ENCODE assay signal across 25 cellular contexts in genomic region chr5:88897748-88898147, GRCh38.
"Had no signal": no experiment of that assay in that cellular context is flagged by ENCODE, and none has a peak within 500 bp of the region (broad histone marks: within the 10 kb centered on the region; RNA-seq: fewer than 3 reads in every experiment).

No MANE protein-coding gene starts in this region.

- H3K4me3 Mint-ChIP-seq: mesothelial cell of epicardium; natural killer cell treated with Interleukin-12 subunit alpha and Interleukin-12 subunit beta and Interleukin-15 and Interleukin-18, amount 100 ng/mL, for 72 hours; stimulated activated memory B cell treated with anti-CD40 and anti-IgM and Interleukin-4, amounts not matched to agents 10 μg/mL and 1 μg/mL and 100 μg/mL, for 72 hours; type B pancreatic cell had no signal

- ATAC-seq: heart left ventricle; left cardiac atrium; left lung; mucosa of descending colon; natural killer cell treated with Interleukin-12 subunit alpha and Interleukin-12 subunit beta and Interleukin-15 and Interleukin-18, amount 100 ng/mL, for 72 hours; right cardiac atrium; stimulated activated memory B cell treated with anti-CD40 and anti-IgM and Interleukin-4, amounts not matched to agents 10 μg/mL and 1 μg/mL and 100 μg/mL, for 72 hours; stimulated activated naive CD8-positive, alpha-beta T cell treated with anti-CD3 and anti-CD28 coated beads, Interleukin-15, Interleukin-2, amounts not matched to agents 100 U/mL and 50 U/mL, for 24 hours had no signal

- DNase-seq: dermis blood vessel endothelial cell; effector memory CD4-positive, alpha-beta T cell; erythroblast; heart left ventricle; hippocampal formation; left cardiac atrium; left lung; mesenchymal stem cell; mucosa of descending colon; naive B cell; nucleus accumbens; right cardiac atrium; sigmoid colon; spleen; stimulated activated CD4-positive, alpha-beta T cell treated with anti-CD3 and anti-CD28 coated beads, Interleukin-4, amount 100 ng/mL, for 4 hours; stimulated activated naive CD8-positive, alpha-beta T cell treated with anti-CD3 and anti-CD28 coated beads, Interleukin-15, Interleukin-2, amounts not matched to agents 100 U/mL and 50 U/mL, for 24 hours; substantia nigra; testis; tibial artery had no signal

- H3K4me1 Mint-ChIP-seq: mesothelial cell of epicardium had no signal

- H3K27ac ChIP-seq: heart left ventricle, left lung, prostate gland, sigmoid colon, skin epidermis, spleen, testis, tibial artery had no signal

- H3K27me3 Mint-ChIP-seq: naive B cell; natural killer cell treated with Interleukin-12 subunit alpha and Interleukin-12 subunit beta and Interleukin-15 and Interleukin-18, amount 100 ng/mL, for 72 hours; stimulated activated memory B cell treated with anti-CD40 and anti-IgM and Interleukin-4, amounts not matched to agents 10 μg/mL and 1 μg/mL and 100 μg/mL, for 72 hours; type B pancreatic cell had no signal

- H3K36me3 ChIP-seq: heart left ventricle, left lung, prostate gland, sigmoid colon, spleen, tibial artery had no signal

- H3K4me1 ChIP-seq: left lung, prostate gland, sigmoid colon, spleen, testis had no signal

- H3K27ac Mint-ChIP-seq: mesothelial cell of epicardium; natural killer cell treated with Interleukin-12 subunit alpha and Interleukin-12 subunit beta and Interleukin-15 and Interleukin-18, amount 100 ng/mL, for 72 hours; stimulated activated memory B cell treated with anti-CD40 and anti-IgM and Interleukin-4, amounts not matched to agents 10 μg/mL and 1 μg/mL and 100 μg/mL, for 72 hours; type B pancreatic cell had no signal

- H3K36me3 Mint-ChIP-seq: mesothelial cell of epicardium; naive B cell; natural killer cell treated with Interleukin-12 subunit alpha and Interleukin-12 subunit beta and Interleukin-15 and Interleukin-18, amount 100 ng/mL, for 72 hours; type B pancreatic cell had no signal

- H3K9me3 Mint-ChIP-seq: mesothelial cell of epicardium; naive B cell; natural killer cell treated with Interleukin-12 subunit alpha and Interleukin-12 subunit beta and Interleukin-15 and Interleukin-18, amount 100 ng/mL, for 72 hours; stimulated activated memory B cell treated with anti-CD40 and anti-IgM and Interleukin-4, amounts not matched to agents 10 μg/mL and 1 μg/mL and 100 μg/mL, for 72 hours; type B pancreatic cell had no signal

- H3K4me3 ChIP-seq: heart left ventricle, left lung, mucosa of descending colon, prostate gland, sigmoid colon, skin epidermis, spleen, testis, tibial artery had no signal

- H3K27me3 ChIP-seq: heart left ventricle, left lung, sigmoid colon, spleen, testis, tibial artery had no signal

- H3K9me3 ChIP-seq: heart left ventricle, left lung, mucosa of descending colon, prostate gland, sigmoid colon, spleen, testis, tibial artery had no signal
